8 cellular contexts compared by ENCODE assay signal in the genomic region with DNA sequence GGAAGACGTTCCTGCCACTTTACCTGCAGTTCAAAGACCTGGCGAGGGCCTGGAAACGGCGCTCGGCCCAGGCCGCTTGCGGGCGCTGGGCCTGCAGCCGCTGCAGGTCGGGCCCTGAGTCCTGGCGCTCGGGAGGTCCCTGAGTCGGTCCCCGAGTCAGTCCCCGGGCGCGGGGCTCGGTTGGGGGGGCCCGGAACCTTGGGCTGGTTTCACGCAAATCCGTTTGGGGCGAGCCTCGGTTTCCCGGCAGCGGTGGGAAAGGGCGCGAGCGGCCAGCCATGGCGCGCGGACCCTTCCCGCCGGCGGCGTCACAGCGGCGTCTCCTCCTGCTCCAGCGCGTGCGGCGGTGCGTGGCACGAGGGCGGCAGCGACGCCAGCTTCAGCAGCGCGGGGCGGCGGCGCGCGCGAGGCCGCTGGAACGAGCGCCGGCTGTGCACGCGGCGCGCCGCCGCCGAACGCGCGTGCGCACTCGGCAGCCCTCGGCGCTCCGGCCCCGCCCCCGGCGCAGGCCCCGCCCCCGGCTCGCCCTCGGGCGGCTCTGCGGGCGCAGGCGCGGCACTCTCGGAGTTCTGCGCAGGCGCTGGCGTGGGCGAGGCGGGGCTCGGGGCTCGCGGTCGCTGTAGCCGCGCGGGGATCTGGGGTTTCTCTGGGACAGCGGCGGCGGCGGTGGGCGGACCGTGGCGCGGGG. TPM values are rescaled to one million over a fixed set of nuclear protein-coding genes. Genes with fewer than 3 reads are reported as not detected.
DNase-seq lines count a peak whose midpoint lies in the region; TF ChIP-seq lines count a peak whose summit lies in the region.

No MANE protein-coding gene starts in this region.

- H3K27ac Mint-ChIP-seq in neural progenitor cell = no peak overlapping the region

- H3K79me2 ChIP-seq in GM23248 (ENCODE audit: insufficient read depth) (peaks cover 9% of the 10 kb centered on the region; the same call in 1 of the 2 replicates), neural progenitor cell (ENCODE audit: low read depth) (peaks cover 5% of the 10 kb centered on the region)

- 0 to 1% methylated on average over 18 to 66 of the region's 106 CpGs for whole genome bisulfite sequencing in GM23248 (ENCODE audit: low coverage in 1 of 2, low lambda C conversion rate in 2 of 2, missing lambda C conversion rate in 2 of 2), 2 experiments
- WGBS in stomach, 5 donors = 0 to 1% (median 0%) methylated on average over 9 to 106 of the region's 106 CpGs

- H3K4me2 ChIP-seq in GM23248 (ENCODE audit: unreplicated experiment) (peak overlapping the region; percentile 94), neural progenitor cell (peak overlapping the region; percentile 100)

- H3K27me3 ChIP-seq in GM23248 (replicated peaks; ENCODE audit: insufficient read depth) (peaks cover 27% of the 10 kb centered on the region), neural progenitor cell (peaks cover 47% of the 10 kb centered on the region), stomach (peaks cover 16 to 41% (median 17%) of the 10 kb centered on the region in 3 donors)

- no peak for TF ChIP-seq CTCF in foreskin fibroblast (IDR thresholded peaks at IDR 0.05; ENCODE audit: low read depth, low read length)
- TF ChIP-seq CTCF in neural progenitor cell (IDR thresholded peaks at IDR 0.05) = no peak
- no peak for TF ChIP-seq CTCF in stomach (IDR thresholded peaks at IDR 0.05)

- H4K20me1 ChIP-seq in GM23248 (ENCODE audit: insufficient read depth) = no peaks in the 10 kb centered on the region
- peaks cover 40% of the 10 kb centered on the region for H4K20me1 ChIP-seq in neural progenitor cell (ENCODE audit: low read depth)

- H3K27me3 Mint-ChIP-seq in neural progenitor cell (ENCODE audit: insufficient read depth, low read depth) = peaks cover 14% of the 10 kb centered on the region

- H3K9me2 ChIP-seq in GM23248 (ENCODE audit: insufficient read depth) = no peaks in the 10 kb centered on the region

- H3K9ac ChIP-seq in GM23248 = peak overlapping the region; percentile 91
- H3K9ac ChIP-seq in neural progenitor cell = no peak overlapping the region

- intact Hi-C loops in stomach (cut with DNase I; ENCODE audit: low total_unique reads) = no loop called here

- peak; percentile 81 for DNase-seq in EH (ENCODE audit: low read depth)
- DNase-seq in GM23248 = peak; percentile 94
- DNase-seq in Kasumi-1 (lab: John Stamatoyannopoulos, UW) = peak; percentile 63 to 79
- peak; percentile 85 for DNase-seq in activated gamma-delta T cell (lab: John Stamatoyannopoulos, UW)
- peak; percentile 80 to 93 for DNase-seq in foreskin fibroblast
- peak; percentile 96 for DNase-seq in neural progenitor cell (ENCODE audit: low spot score)
- DNase-seq in stomach = peak; percentile 85

- H3K4me1 ChIP-seq in GM23248 (ENCODE audit: insufficient read depth) = no peaks in the 10 kb centered on the region; the same call in 1 of the 2 replicates
- peaks cover 15% of the 10 kb centered on the region for H3K4me1 ChIP-seq in neural progenitor cell
- H3K4me1 ChIP-seq in stomach = peaks cover 21 to 46% (median 44%) of the 10 kb centered on the region in 4 donors

- H3F3A ChIP-seq in GM23248 (ENCODE audit: insufficient read depth) (no peaks in the 10 kb centered on the region), neural progenitor cell (ENCODE audit: low read depth) (peaks cover 8% of the 10 kb centered on the region)

- TF ChIP-seq POLR2A in Raji (IDR thresholded peaks at IDR 0.05; ENCODE audit: insufficient read depth, low read depth, low read length) = peak; percentile 87
- TF ChIP-seq POLR2A in stomach (IDR thresholded peaks at IDR 0.05) = no peak

- H2AFZ ChIP-seq in GM23248 = peak overlapping the region; percentile 76
- peak overlapping the region; percentile 92 for H2AFZ ChIP-seq in neural progenitor cell (replicated peaks)

- in situ Hi-C loops in GM23248 (cut with MboI) = no loop called here

- H3K36me3 ChIP-seq in GM23248 (ENCODE audit: low read depth) = no peaks in the 10 kb centered on the region
- no peaks in the 10 kb centered on the region for H3K36me3 ChIP-seq in neural progenitor cell
- H3K36me3 ChIP-seq in stomach = peaks cover 0 to 28% (median 12%) of the 10 kb centered on the region in 4 donors

- TF ChIP-seq EP300 in stomach (IDR thresholded peaks at IDR 0.05) = no peak

- H3K36me3 Mint-ChIP-seq in neural progenitor cell = no peaks in the 10 kb centered on the region

- no peaks in the 10 kb centered on the region for H3K9me3 ChIP-seq in GM23248 (ENCODE audit: low read depth)
- H3K9me3 ChIP-seq in neural progenitor cell (ENCODE audit: low read depth) = no peaks in the 10 kb centered on the region
- H3K9me3 ChIP-seq in stomach = no peaks in the 10 kb centered on the region

- H3K27ac ChIP-seq in GM23248 (peak overlapping the region; percentile 63), neural progenitor cell (no peak overlapping the region), stomach (peak overlapping the region; percentile 75 to 86 (median 84))

- H3K4me3 ChIP-seq in GM23248 (peak overlapping the region; percentile 88), foreskin fibroblast (ENCODE audit: low read depth in 1 of 2, low read length in 2 of 2) (peak overlapping the region; percentile 76 to 83), neural progenitor cell (peak overlapping the region; percentile 93), stomach (peak overlapping the region; percentile 90 to 99 (median 94))

- H3K4me1 Mint-ChIP-seq in neural progenitor cell = peaks cover 15% of the 10 kb centered on the region

- peak overlapping the region; percentile 75 for H3K4me3 Mint-ChIP-seq in neural progenitor cell

- H3K9me3 Mint-ChIP-seq in neural progenitor cell = no peaks in the 10 kb centered on the region

RNA-seq across cellular contexts. Expression of a gene that starts 29.8 kb away (rescaled TPM):
- 32.4 and 39.9 TPM in 2 replicates for total RNA-seq in GM23248 (2014; rRNA removed; shearing (Covaris generic))
- polyA plus RNA-seq in GM23248 (2016; fragmentation: Nextera tagmentation; extraction: Ambion mirVana) (40.9 and 43.0 TPM in 2 replicates), stomach (10 to 100 TPM; 29.9 to 38.8 (median 33.6) TPM)
- total RNA-seq in neural progenitor cell (ENCODE audit: low replicate concordance) (19.2 and 37.6 TPM in 2 replicates), stomach (100 to 1,000 TPM in 1 of 5 donors, 10 to 100 TPM in 4; 52.7 to 133 (median 77.7) TPM)

RNA-seq across cellular contexts. Expression of a gene that starts 51.4 kb away (rescaled TPM):
- 1.7 and 2.8 TPM in 2 replicates for total RNA-seq in GM23248 (2014; rRNA removed; shearing (Covaris generic))
- polyA plus RNA-seq in GM23248 (2016; fragmentation: Nextera tagmentation; extraction: Ambion mirVana) (1.2 and 1.5 TPM in 2 replicates), stomach (10 to 100 TPM in 1 of 3 donors, 1 to 10 TPM in 2; 2.7 to 15.7 (median 5.9) TPM)
- total RNA-seq in neural progenitor cell (ENCODE audit: low replicate concordance) (1.4 and 3.6 TPM in 2 replicates), stomach (100 to 1,000 TPM in 2 of 5 donors, 10 to 100 TPM in 2, 1 to 10 TPM in 1; 7.8 to 142 (median 68.0) TPM)
